In genomic region chr20:32355417-32355841, GRCh38 we compare ENCODE assay signal across 1 cellular context.
TF ChIP-seq lines count a peak whose summit lies in the region.

No MANE protein-coding gene starts in this region.

TF ChIP-seq in SK-N-SH, 30 proteins besides CTCF, POLR2A, EP300 and RAD21 (continued from another document):
- TF ChIP-seq, protein P1, sequence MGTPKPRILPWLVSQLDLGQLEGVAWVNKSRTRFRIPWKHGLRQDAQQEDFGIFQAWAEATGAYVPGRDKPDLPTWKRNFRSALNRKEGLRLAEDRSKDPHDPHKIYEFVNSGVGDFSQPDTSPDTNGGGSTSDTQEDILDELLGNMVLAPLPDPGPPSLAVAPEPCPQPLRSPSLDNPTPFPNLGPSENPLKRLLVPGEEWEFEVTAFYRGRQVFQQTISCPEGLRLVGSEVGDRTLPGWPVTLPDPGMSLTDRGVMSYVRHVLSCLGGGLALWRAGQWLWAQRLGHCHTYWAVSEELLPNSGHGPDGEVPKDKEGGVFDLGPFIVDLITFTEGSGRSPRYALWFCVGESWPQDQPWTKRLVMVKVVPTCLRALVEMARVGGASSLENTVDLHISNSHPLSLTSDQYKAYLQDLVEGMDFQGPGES (IDR thresholded peaks at IDR 0.05; ENCODE audit: low read depth, low read length), result no peak
- no peak for TF ChIP-seq TAF1 (IDR thresholded peaks at IDR 0.05; ENCODE audit: borderline replicate concordance, low read depth, low read length)
- TF ChIP-seq MEF2A (IDR thresholded peaks at IDR 0.05; ENCODE audit: borderline replicate concordance, low read depth), result no peak
- no peak for TF ChIP-seq TEAD4 (IDR thresholded peaks at IDR 0.05; ENCODE audit: borderline replicate concordance, insufficient read depth)
- TF ChIP-seq, protein P2, sequence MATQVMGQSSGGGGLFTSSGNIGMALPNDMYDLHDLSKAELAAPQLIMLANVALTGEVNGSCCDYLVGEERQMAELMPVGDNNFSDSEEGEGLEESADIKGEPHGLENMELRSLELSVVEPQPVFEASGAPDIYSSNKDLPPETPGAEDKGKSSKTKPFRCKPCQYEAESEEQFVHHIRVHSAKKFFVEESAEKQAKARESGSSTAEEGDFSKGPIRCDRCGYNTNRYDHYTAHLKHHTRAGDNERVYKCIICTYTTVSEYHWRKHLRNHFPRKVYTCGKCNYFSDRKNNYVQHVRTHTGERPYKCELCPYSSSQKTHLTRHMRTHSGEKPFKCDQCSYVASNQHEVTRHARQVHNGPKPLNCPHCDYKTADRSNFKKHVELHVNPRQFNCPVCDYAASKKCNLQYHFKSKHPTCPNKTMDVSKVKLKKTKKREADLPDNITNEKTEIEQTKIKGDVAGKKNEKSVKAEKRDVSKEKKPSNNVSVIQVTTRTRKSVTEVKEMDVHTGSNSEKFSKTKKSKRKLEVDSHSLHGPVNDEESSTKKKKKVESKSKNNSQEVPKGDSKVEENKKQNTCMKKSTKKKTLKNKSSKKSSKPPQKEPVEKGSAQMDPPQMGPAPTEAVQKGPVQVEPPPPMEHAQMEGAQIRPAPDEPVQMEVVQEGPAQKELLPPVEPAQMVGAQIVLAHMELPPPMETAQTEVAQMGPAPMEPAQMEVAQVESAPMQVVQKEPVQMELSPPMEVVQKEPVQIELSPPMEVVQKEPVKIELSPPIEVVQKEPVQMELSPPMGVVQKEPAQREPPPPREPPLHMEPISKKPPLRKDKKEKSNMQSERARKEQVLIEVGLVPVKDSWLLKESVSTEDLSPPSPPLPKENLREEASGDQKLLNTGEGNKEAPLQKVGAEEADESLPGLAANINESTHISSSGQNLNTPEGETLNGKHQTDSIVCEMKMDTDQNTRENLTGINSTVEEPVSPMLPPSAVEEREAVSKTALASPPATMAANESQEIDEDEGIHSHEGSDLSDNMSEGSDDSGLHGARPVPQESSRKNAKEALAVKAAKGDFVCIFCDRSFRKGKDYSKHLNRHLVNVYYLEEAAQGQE (IDR thresholded peaks at IDR 0.05; ENCODE audit: low read depth, low read length), result no peak
- TF ChIP-seq SMC3 (IDR thresholded peaks at IDR 0.05; ENCODE audit: low read depth, low read length), result no peak
- no peak for TF ChIP-seq TCF12 (IDR thresholded peaks at IDR 0.05)
- no peak for TF ChIP-seq MXI1 (IDR thresholded peaks at IDR 0.05; ENCODE audit: low read depth, low read length)
